1 cellular context compared by ENCODE assay signal in the genomic region with DNA sequence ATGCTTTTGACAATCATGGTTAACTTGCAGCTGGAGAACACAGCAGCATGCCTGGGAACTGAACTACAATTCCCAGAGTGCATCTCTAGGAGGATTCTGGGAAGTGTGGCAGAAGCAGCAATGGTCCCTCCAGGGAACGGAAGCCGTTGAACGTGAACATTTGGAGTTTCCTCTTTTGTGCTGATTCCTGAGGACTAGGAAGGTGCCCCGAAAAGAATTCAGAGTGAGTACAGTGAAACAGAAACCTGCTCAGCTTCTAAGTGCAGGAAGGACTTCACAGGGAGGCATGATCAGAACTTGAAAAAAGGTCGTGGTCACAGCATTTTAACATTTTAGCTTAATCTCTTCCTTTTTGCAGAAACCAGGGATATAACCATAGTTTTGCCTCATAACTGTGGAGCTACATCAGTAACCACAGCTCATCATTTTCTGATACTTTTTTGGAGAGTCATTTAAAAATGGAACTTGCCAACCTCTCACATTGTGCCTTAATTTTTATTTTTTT.
TF ChIP-seq lines count a peak whose summit lies in the region.

A gene (plus strand): TSS at position 111 of the 505 bp plus-strand sequence. CDS start 3,911 bp downstream, outside the sequence.

TF ChIP-seq in HEK293, 187 proteins besides CTCF, POLR2A, EP300 and RAD21 (continued from another document):
- TF ChIP-seq, protein P1, sequence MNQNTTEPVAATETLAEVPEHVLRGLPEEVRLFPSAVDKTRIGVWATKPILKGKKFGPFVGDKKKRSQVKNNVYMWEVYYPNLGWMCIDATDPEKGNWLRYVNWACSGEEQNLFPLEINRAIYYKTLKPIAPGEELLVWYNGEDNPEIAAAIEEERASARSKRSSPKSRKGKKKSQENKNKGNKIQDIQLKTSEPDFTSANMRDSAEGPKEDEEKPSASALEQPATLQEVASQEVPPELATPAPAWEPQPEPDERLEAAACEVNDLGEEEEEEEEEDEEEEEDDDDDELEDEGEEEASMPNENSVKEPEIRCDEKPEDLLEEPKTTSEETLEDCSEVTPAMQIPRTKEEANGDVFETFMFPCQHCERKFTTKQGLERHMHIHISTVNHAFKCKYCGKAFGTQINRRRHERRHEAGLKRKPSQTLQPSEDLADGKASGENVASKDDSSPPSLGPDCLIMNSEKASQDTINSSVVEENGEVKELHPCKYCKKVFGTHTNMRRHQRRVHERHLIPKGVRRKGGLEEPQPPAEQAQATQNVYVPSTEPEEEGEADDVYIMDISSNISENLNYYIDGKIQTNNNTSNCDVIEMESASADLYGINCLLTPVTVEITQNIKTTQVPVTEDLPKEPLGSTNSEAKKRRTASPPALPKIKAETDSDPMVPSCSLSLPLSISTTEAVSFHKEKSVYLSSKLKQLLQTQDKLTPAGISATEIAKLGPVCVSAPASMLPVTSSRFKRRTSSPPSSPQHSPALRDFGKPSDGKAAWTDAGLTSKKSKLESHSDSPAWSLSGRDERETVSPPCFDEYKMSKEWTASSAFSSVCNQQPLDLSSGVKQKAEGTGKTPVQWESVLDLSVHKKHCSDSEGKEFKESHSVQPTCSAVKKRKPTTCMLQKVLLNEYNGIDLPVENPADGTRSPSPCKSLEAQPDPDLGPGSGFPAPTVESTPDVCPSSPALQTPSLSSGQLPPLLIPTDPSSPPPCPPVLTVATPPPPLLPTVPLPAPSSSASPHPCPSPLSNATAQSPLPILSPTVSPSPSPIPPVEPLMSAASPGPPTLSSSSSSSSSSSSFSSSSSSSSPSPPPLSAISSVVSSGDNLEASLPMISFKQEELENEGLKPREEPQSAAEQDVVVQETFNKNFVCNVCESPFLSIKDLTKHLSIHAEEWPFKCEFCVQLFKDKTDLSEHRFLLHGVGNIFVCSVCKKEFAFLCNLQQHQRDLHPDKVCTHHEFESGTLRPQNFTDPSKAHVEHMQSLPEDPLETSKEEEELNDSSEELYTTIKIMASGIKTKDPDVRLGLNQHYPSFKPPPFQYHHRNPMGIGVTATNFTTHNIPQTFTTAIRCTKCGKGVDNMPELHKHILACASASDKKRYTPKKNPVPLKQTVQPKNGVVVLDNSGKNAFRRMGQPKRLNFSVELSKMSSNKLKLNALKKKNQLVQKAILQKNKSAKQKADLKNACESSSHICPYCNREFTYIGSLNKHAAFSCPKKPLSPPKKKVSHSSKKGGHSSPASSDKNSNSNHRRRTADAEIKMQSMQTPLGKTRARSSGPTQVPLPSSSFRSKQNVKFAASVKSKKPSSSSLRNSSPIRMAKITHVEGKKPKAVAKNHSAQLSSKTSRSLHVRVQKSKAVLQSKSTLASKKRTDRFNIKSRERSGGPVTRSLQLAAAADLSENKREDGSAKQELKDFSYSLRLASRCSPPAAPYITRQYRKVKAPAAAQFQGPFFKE (tag by site-specific recombination; IDR thresholded peaks at IDR 0.05; ENCODE audit: borderline replicate concordance): no peak
- TF ChIP-seq SP7 (tag by site-specific recombination; IDR thresholded peaks at IDR 0.05) (no peak), ZBTB1 (tag by site-specific recombination; IDR thresholded peaks at IDR 0.05) (no peak), ZIC2 (tag by site-specific recombination; IDR thresholded peaks at IDR 0.05) (no peak), ZFP3 (tag by site-specific recombination; IDR thresholded peaks at IDR 0.05; ENCODE audit: low read depth) (no peak), MYNN (tag by site-specific recombination; IDR thresholded peaks at IDR 0.05; ENCODE audit: borderline replicate concordance) (no peak), ZNF112 (tag by site-specific recombination; IDR thresholded peaks at IDR 0.05) (no peak), OSR2 (tag by site-specific recombination; IDR thresholded peaks at IDR 0.05) (peak; percentile 54; the same call in 1 of the 2 replicates), ZNF585B (tag by site-specific recombination; IDR thresholded peaks at IDR 0.05) (no peak), ZNF561 (tag by site-specific recombination; IDR thresholded peaks at IDR 0.05; ENCODE audit: borderline replicate concordance) (no peak)
